Comparison of ENCODE assay signal across 20 cellular contexts in the genomic region with DNA sequence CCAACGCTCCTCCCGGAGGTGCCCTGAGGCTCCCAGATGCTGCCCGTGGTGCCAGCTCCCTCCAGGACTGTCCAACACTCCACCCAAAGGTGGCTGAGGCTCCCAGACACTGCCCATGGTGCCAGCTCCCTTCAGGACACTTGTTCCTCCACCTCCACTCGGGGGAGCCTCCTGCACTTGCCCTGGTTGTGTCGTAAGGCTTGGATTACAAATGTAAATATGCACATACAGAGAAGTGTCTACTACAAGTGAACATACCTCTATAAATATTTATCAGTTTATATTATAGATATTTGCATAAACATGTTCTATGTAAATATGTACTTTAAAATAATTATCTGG.
DNase-seq lines count a peak whose midpoint lies in the region; ATAC-seq and TF ChIP-seq lines count a peak whose summit lies in the region.
"Had no signal": no experiment of that assay in that cellular context is flagged by ENCODE, and none has a peak within 500 bp of the region (broad histone marks: within the 10 kb centered on the region; RNA-seq: fewer than 3 reads in every experiment).

No MANE protein-coding gene starts in this region.

- no peak overlapping the region for H2AK9ac ChIP-seq in IMR-90 (replicated peaks; ENCODE audit: low read depth, low read length, poor library complexity)

- H4K20me1 ChIP-seq in IMR-90 (ENCODE audit: insufficient read depth, low read length) (no peaks in the 10 kb centered on the region; the same call in 1 of the 2 replicates), fibroblast of lung (ENCODE audit: control insufficient read depth, extremely low read depth, insufficient read depth, low read length) (no peaks in the 10 kb centered on the region), neural progenitor cell (ENCODE audit: low read depth) (no peaks in the 10 kb centered on the region)

- H2BK120ac ChIP-seq in IMR-90 (ENCODE audit: low read depth, low read length), result peak overlapping the region; percentile 95

- no CpG with 5 or more reads among the region's 5 CpGs for WGBS in IMR-90 (ENCODE audit: extremely low coverage in 2 of 2, insufficient read length in 1 of 2), 2 experiments

- H3K9ac ChIP-seq in IMR-90 (ENCODE audit: low read depth, low read length) (no peak overlapping the region), fibroblast of lung (ENCODE audit: insufficient read depth, low read length) (peak overlapping the region; percentile 36), neural progenitor cell (no peak overlapping the region)

- H3K27ac Mint-ChIP-seq in neural progenitor cell, result peak overlapping the region; percentile 87
- no peak overlapping the region for H3K27ac Mint-ChIP-seq in stimulated activated memory B cell treated with anti-CD40 and anti-IgM and Interleukin-4, amounts not matched to agents 10 μg/mL and 1 μg/mL and 100 μg/mL, for 72 hours
- H3K27ac Mint-ChIP-seq: activated CD4-positive, alpha-beta T cell treated with anti-CD3 and anti-CD28 coated beads, Interleukin-2, amount 10 ng/mL, durations not matched to agents 24 days and 14 days; activated CD8-positive, alpha-beta memory T cell treated with anti-CD3 and anti-CD28 coated beads, Interleukin-2, amount 10 ng/mL, durations not matched to agents 7 days and 5 days; activated T-helper 1 cell treated with anti-CD3 and anti-CD28 coated beads, Interleukin-12 subunit alpha, Interleukin-12 subunit beta, Interleukin-2, Interleukin-4 antibody, amounts not matched to agents 30 ng/mL and 10 ng/mL and 1 ng/mL, durations not matched to agents 14 hours and 24 hours and 36 hours; CD4-positive, alpha-beta T cell had no signal

- H3F3A ChIP-seq in neural progenitor cell (ENCODE audit: low read depth), result peaks cover 8% of the 10 kb centered on the region

- H2BK5ac ChIP-seq in IMR-90 (ENCODE audit: low read depth, low read length, poor library complexity, severe bottlenecking), result peak overlapping the region; percentile 74

- H3K4me3 Mint-ChIP-seq in neural progenitor cell, result no peak overlapping the region
- H3K4me3 Mint-ChIP-seq in stimulated activated memory B cell treated with anti-CD40 and anti-IgM and Interleukin-4, amounts not matched to agents 10 μg/mL and 1 μg/mL and 100 μg/mL, for 72 hours, result no peak overlapping the region
- H3K4me3 Mint-ChIP-seq: activated CD4-positive, alpha-beta T cell treated with anti-CD3 and anti-CD28 coated beads, Interleukin-2, amount 10 ng/mL, durations not matched to agents 24 days and 14 days; activated CD8-positive, alpha-beta memory T cell treated with anti-CD3 and anti-CD28 coated beads, Interleukin-2, amount 10 ng/mL, durations not matched to agents 7 days and 5 days; activated T-helper 1 cell treated with anti-CD3 and anti-CD28 coated beads, Interleukin-12 subunit alpha, Interleukin-12 subunit beta, Interleukin-2, Interleukin-4 antibody, amounts not matched to agents 30 ng/mL and 10 ng/mL and 1 ng/mL, durations not matched to agents 14 hours and 24 hours and 36 hours; CD4-positive, alpha-beta T cell; H9 had no signal

- dilution Hi-C loops in IMR-90 (cut with HindIII; ENCODE audit: low sequenced_read_pairs, unreplicated experiment), result no loop called here

- peak overlapping the region; percentile 84; the same call in 1 of the 2 replicates for H2AK5ac ChIP-seq in IMR-90 (ENCODE audit: low read depth, low read length)

- H2BK20ac ChIP-seq in IMR-90 (ENCODE audit: low read depth, low read length), result peak overlapping the region; percentile 94

- CTCF ChIA-PET in AG04450 (lab: Charles Lee) (interaction anchor here (0.9 to 1.9 kb wide), 2 partner anchors 9 to 150 kb away, joined by 3 to 6 read pairs; no protein-coding TSS in a partner anchor), IMR-90 (lab: Yijun Ruan, JAX) (interaction anchor here (1.0 to 1.4 kb wide), 2 partner anchors 9 to 150 kb away, joined by 3 to 5 read pairs; no protein-coding TSS in a partner anchor)

- H3K4me2 ChIP-seq in IMR-90 (ENCODE audit: low read depth, low read length) (no peak overlapping the region), fibroblast of lung (ENCODE audit: extremely low read depth, insufficient read depth, low read length) (no peak overlapping the region), neural progenitor cell (no peak overlapping the region)

- H3K27me3 Mint-ChIP-seq in neural progenitor cell (ENCODE audit: insufficient read depth, low read depth), result no peaks in the 10 kb centered on the region
- H3K27me3 Mint-ChIP-seq in stimulated activated memory B cell treated with anti-CD40 and anti-IgM and Interleukin-4, amounts not matched to agents 10 μg/mL and 1 μg/mL and 100 μg/mL, for 72 hours, result no peaks in the 10 kb centered on the region
- H3K27me3 Mint-ChIP-seq: activated CD4-positive, alpha-beta T cell treated with anti-CD3 and anti-CD28 coated beads, Interleukin-2, amount 10 ng/mL, durations not matched to agents 24 days and 14 days; activated CD8-positive, alpha-beta memory T cell treated with anti-CD3 and anti-CD28 coated beads, Interleukin-2, amount 10 ng/mL, durations not matched to agents 7 days and 5 days had no signal

- peaks cover 0 to 3% of the 10 kb centered on the region in 2 experiments; a peak in 1 of 4 replicates for H3K79me1 ChIP-seq in IMR-90 (ENCODE audit: low read depth in 1 of 2, low read length in 2 of 2)

- intact Hi-C loops in IMR-90 (cut with micrococcal nuclease), result no loop called here

- TF ChIP-seq POLR2A in IMR-90 (IDR thresholded peaks at IDR 0.05; ENCODE audit: low read depth, low read length), result no peak

- peak overlapping the region; percentile 66 for H4K91ac ChIP-seq in IMR-90 (ENCODE audit: insufficient read depth, low read depth, low read length)

- no peaks in the 10 kb centered on the region for H3K36me3 Mint-ChIP-seq in neural progenitor cell
- H3K36me3 Mint-ChIP-seq in stimulated activated memory B cell treated with anti-CD40 and anti-IgM and Interleukin-4, amounts not matched to agents 10 μg/mL and 1 μg/mL and 100 μg/mL, for 72 hours, result no peaks in the 10 kb centered on the region
- H3K36me3 Mint-ChIP-seq: activated CD8-positive, alpha-beta memory T cell treated with anti-CD3 and anti-CD28 coated beads, Interleukin-2, amount 10 ng/mL, durations not matched to agents 7 days and 5 days had no signal

- H3K4me1 ChIP-seq in IMR-90 (ENCODE audit: control insufficient read depth, insufficient read depth, low read length) (peaks cover 32% of the 10 kb centered on the region), fibroblast of lung (ENCODE audit: control insufficient read depth, extremely low read depth, insufficient read depth, low read length) (peaks cover 29% of the 10 kb centered on the region), neural progenitor cell (peaks cover 10% of the 10 kb centered on the region)
- H3K4me1 ChIP-seq: right lobe of liver, testis had no signal

- ATAC-seq in IMR-90 (ENCODE audit: low read depth) (peak; percentile 10), HG03520 (IDR thresholded peaks at IDR 0.05; ENCODE audit: unreplicated experiment) (no peak)
- no peak for ATAC-seq in stimulated activated memory B cell treated with anti-CD40 and anti-IgM and Interleukin-4, amounts not matched to agents 10 μg/mL and 1 μg/mL and 100 μg/mL, for 72 hours
- ATAC-seq: activated CD8-positive, alpha-beta memory T cell treated with anti-CD3 and anti-CD28 coated beads, Interleukin-2, amount 10 ng/mL, durations not matched to agents 7 days and 5 days; GM12878 had no signal

- H3K4me3 ChIP-seq in AG04450 (ENCODE audit: low read depth, low read length), result no peak overlapping the region
- H3K4me3 ChIP-seq in IMR-90 (ENCODE audit: insufficient read depth, low read depth, low read length), result no peak overlapping the region
- H3K4me3 ChIP-seq in fibroblast of lung (replicated peaks in 1 of 4; ENCODE audit: control extremely low read depth in 1 of 4, insufficient read depth in 1 of 4, low read depth in 3 of 4, low read length in 4 of 4), result no peak overlapping the region
- no peak overlapping the region for H3K4me3 ChIP-seq in neural progenitor cell
- H3K4me3 ChIP-seq: GM12878, right lobe of liver, testis had no signal

- H4K8ac ChIP-seq in IMR-90 (ENCODE audit: low read depth in 2 of 2, low read length in 2 of 2), result peak overlapping the region in 1 of 2 experiments; percentile 50; a peak in 1 of 4 replicates

- H3K27ac ChIP-seq in AG04450 (ENCODE audit: low read depth, low read length) (peak overlapping the region; percentile 83), IMR-90 (ENCODE audit: insufficient read depth, low read length) (peak overlapping the region; percentile 47), fibroblast of lung (ENCODE audit: insufficient read depth, low read length) (peak overlapping the region; percentile 50), neural progenitor cell (no peak overlapping the region)
- H3K27ac ChIP-seq: right lobe of liver had no signal

- TF ChIP-seq RAD21 in IMR-90 (IDR thresholded peaks at IDR 0.05; ENCODE audit: low read length), result no peak

- H2AFZ ChIP-seq in IMR-90 (replicated peaks; ENCODE audit: low read length, poor library complexity) (no peak overlapping the region), fibroblast of lung (ENCODE audit: low read length) (no peak overlapping the region), neural progenitor cell (replicated peaks) (no peak overlapping the region)

- peak overlapping the region; percentile 12; the same call in 1 of the 3 replicates for H2BK15ac ChIP-seq in IMR-90 (ENCODE audit: low read depth, low read length)

- POLR2A ChIA-PET in AG04450 (lab: Yijun Ruan, JAX), result interaction anchor here (0.6 kb wide), 1 partner anchor 47 kb away, joined by 3 read pairs; no protein-coding TSS in a partner anchor
- POLR2A ChIA-PET in IMR-90 (lab: Charles Lee; ENCODE audit: unreplicated experiment), result interaction anchor here (0.6 kb wide), 1 partner anchor 8 kb away, joined by 5 read pairs; no protein-coding TSS in a partner anchor

- H3K36me3 ChIP-seq in IMR-90 (ENCODE audit: control insufficient read depth, insufficient read depth, low read length) (no peaks in the 10 kb centered on the region), fibroblast of lung (ENCODE audit: control insufficient read depth, insufficient read depth, low read length) (no peaks in the 10 kb centered on the region), neural progenitor cell (no peaks in the 10 kb centered on the region)
- H3K36me3 ChIP-seq: right lobe of liver had no signal

- no peak overlapping the region for H3K56ac ChIP-seq in IMR-90 (ENCODE audit: extremely low read depth, insufficient read depth, low read length)

- no peaks in the 10 kb centered on the region for H3K79me2 ChIP-seq in fibroblast of lung (ENCODE audit: control insufficient read depth, insufficient read depth, low read length)
- H3K79me2 ChIP-seq in neural progenitor cell (ENCODE audit: low read depth), result no peaks in the 10 kb centered on the region

- no peaks in the 10 kb centered on the region for H3K9me3 Mint-ChIP-seq in neural progenitor cell
- no peaks in the 10 kb centered on the region for H3K9me3 Mint-ChIP-seq in stimulated activated memory B cell treated with anti-CD40 and anti-IgM and Interleukin-4, amounts not matched to agents 10 μg/mL and 1 μg/mL and 100 μg/mL, for 72 hours
- H3K9me3 Mint-ChIP-seq: activated CD4-positive, alpha-beta T cell treated with anti-CD3 and anti-CD28 coated beads, Interleukin-2, amount 10 ng/mL, durations not matched to agents 24 days and 14 days; activated T-helper 1 cell treated with anti-CD3 and anti-CD28 coated beads, Interleukin-12 subunit alpha, Interleukin-12 subunit beta, Interleukin-2, Interleukin-4 antibody, amounts not matched to agents 30 ng/mL and 10 ng/mL and 1 ng/mL, durations not matched to agents 14 hours and 24 hours and 36 hours; CD4-positive, alpha-beta T cell; H9 had no signal

- H3K9me3 ChIP-seq in AG04450 (ENCODE audit: control insufficient read depth, insufficient read depth, low read length) (no peaks in the 10 kb centered on the region; the same call in 1 of the 2 replicates), IMR-90 (ENCODE audit: control insufficient read depth, insufficient read depth, low read length) (no peaks in the 10 kb centered on the region), fibroblast of lung (ENCODE audit: control insufficient read depth, insufficient read depth, low read depth, low read length) (no peaks in the 10 kb centered on the region), neural progenitor cell (ENCODE audit: low read depth) (no peaks in the 10 kb centered on the region)
- H3K9me3 ChIP-seq: right lobe of liver, testis had no signal

- 0 out of 2 replicates have a peak overlapping the region, but pooled peaks have one; percentile 22 for H4K5ac ChIP-seq in IMR-90 (ENCODE audit: low read depth, low read length)

- 0 out of 2 replicates have a peak overlapping the region, but pooled peaks have one; percentile 68 for H3K23ac ChIP-seq in IMR-90 (ENCODE audit: low read depth, low read length)

- BruUV-seq in IMR-90 (replicated peaks; lab: Mats Ljungman, UMichigan), result no TSS peak

- DNase-seq in AG04450 (ENCODE audit: low read depth, low spot score), result no peak
- DNase-seq in IMR-90, result no peak
- no peak for DNase-seq in fibroblast of lung (ENCODE audit: low read depth in 2 of 2)
- no peak for DNase-seq in neural progenitor cell (ENCODE audit: low spot score)
- DNase-seq in DMS114 treated with DMSO at 0.1 percent for 48 hours (lab: John Stamatoyannopoulos, UW; ENCODE audit: unreplicated experiment), result no peak
- DNase-seq in EL, result no peak
- DNase-seq: activated CD4-positive, alpha-beta T cell treated with anti-CD3 and anti-CD28 coated beads, Interleukin-2, amount 10 ng/mL, durations not matched to agents 24 days and 14 days; activated CD8-positive, alpha-beta memory T cell treated with anti-CD3 and anti-CD28 coated beads, Interleukin-2, amount 10 ng/mL, durations not matched to agents 7 days and 5 days; CD4-positive, alpha-beta T cell; H9; NCI-H1105 treated with DMSO at 0.1 percent for 48 hours; NCI-H2107; NCI-H510A; SHP77 treated with DMSO at 0.1 percent for 48 hours; testis had no signal

- H3K27me3 ChIP-seq in AG04450 (ENCODE audit: control insufficient read depth, insufficient read depth, low read length), result no peaks in the 10 kb centered on the region
- H3K27me3 ChIP-seq in IMR-90 (ENCODE audit: control insufficient read depth, insufficient read depth, low read length), result no peaks in the 10 kb centered on the region
- no peaks in the 10 kb centered on the region for H3K27me3 ChIP-seq in fibroblast of lung (ENCODE audit: control insufficient read depth, insufficient read depth, low read length)
- no peaks in the 10 kb centered on the region for H3K27me3 ChIP-seq in neural progenitor cell
- H3K27me3 ChIP-seq: right lobe of liver, testis had no signal

- H3K14ac ChIP-seq in IMR-90 (replicated peaks; ENCODE audit: low read depth, low read length), result peak overlapping the region; percentile 25

- in situ Hi-C loops in IMR-90 (cut with MboI; ENCODE audit: low sequenced_read_pairs), result no loop called here

- peaks cover 18% of the 10 kb centered on the region for H3K4me1 Mint-ChIP-seq in neural progenitor cell
- no peaks in the 10 kb centered on the region for H3K4me1 Mint-ChIP-seq in stimulated activated memory B cell treated with anti-CD40 and anti-IgM and Interleukin-4, amounts not matched to agents 10 μg/mL and 1 μg/mL and 100 μg/mL, for 72 hours
- H3K4me1 Mint-ChIP-seq: activated CD4-positive, alpha-beta T cell treated with anti-CD3 and anti-CD28 coated beads, Interleukin-2, amount 10 ng/mL, durations not matched to agents 24 days and 14 days; activated CD8-positive, alpha-beta memory T cell treated with anti-CD3 and anti-CD28 coated beads, Interleukin-2, amount 10 ng/mL, durations not matched to agents 7 days and 5 days had no signal

- H3K4ac ChIP-seq in IMR-90 (ENCODE audit: low read depth, low read length), result peak overlapping the region; percentile 87

- peak overlapping the region; percentile 7; the same call in 1 of the 2 replicates for H3K18ac ChIP-seq in IMR-90 (ENCODE audit: low read depth, low read length)

- H3K9me1 ChIP-seq in IMR-90 (ENCODE audit: insufficient read depth, low read length), result peaks cover 36% of the 10 kb centered on the region

- TF ChIP-seq CTCF in AG04450 (IDR thresholded peaks at IDR 0.05; ENCODE audit: low read depth, low read length) (no peak), IMR-90 (conservative IDR thresholded peaks at IDR 0.05; ENCODE audit: low read depth, low read length) (no peak), fibroblast of lung (conservative IDR thresholded peaks at IDR 0.05 in 1 of 2, IDR thresholded peaks at IDR 0.05 in 1 of 2; ENCODE audit: low read depth in 1 of 2, low read length in 2 of 2) (no peak), neural progenitor cell (IDR thresholded peaks at IDR 0.05) (no peak)
